ENCODE assay signal across 9 cellular contexts in genomic region chr1:88736633-88737248, GRCh38. TPM values are rescaled to one million over a fixed set of nuclear protein-coding genes. Genes with fewer than 3 reads are reported as not detected.
DNase-seq lines count a peak whose midpoint lies in the region; TF ChIP-seq lines count a peak whose summit lies in the region.
"Had no signal": no experiment of that assay in that cellular context is flagged by ENCODE, and none has a peak within 500 bp of the region (broad histone marks: within the 10 kb centered on the region; RNA-seq: fewer than 3 reads in every experiment).

No MANE protein-coding gene starts in this region.

- peak in 1 of 2 donors; percentile 68 for DNase-seq in cardiac muscle cell (ENCODE audit: low read depth in 1 of 2, low spot score in 1 of 2)
- DNase-seq in cardiac septum (ENCODE audit: low spot score): no peak
- peak; percentile 32 to 53 for DNase-seq in dermis microvascular lymphatic vessel endothelial cell (ENCODE audit: low read depth in 2 of 2)
- peak; percentile 54 for DNase-seq in osteoblast (ENCODE audit: insufficient read length, low spot score, missing footprints)
- no peak for DNase-seq in NCI-H187 treated with DMSO at 0.1 percent for 48 hours (lab: John Stamatoyannopoulos, UW)
- DNase-seq in nephron progenitor cell: no peak
- no peak for DNase-seq in posterior vena cava (ENCODE audit: low spot score)

- H2AFZ ChIP-seq in OCI-LY1 (ENCODE audit: low read length): no peak overlapping the region
- no peak overlapping the region for H2AFZ ChIP-seq in osteoblast (ENCODE audit: low read length)

- intact Hi-C loops in cardiac septum (cut with DNase I): no loop called here
- intact Hi-C loops in posterior vena cava (cut with DNase I): no loop called here

- H3K4me3 Mint-ChIP-seq in nephron progenitor cell: no peak overlapping the region
- H3K4me3 Mint-ChIP-seq: central memory CD8-positive, alpha-beta T cell had no signal

- TF ChIP-seq CTCF in cardiac muscle cell (IDR thresholded peaks at IDR 0.05; ENCODE audit: low read depth, low read length) (peak; percentile 77), OCI-LY1 (IDR thresholded peaks at IDR 0.05; ENCODE audit: low read length) (peak; percentile 66), osteoblast (IDR thresholded peaks at IDR 0.05; ENCODE audit: extremely low read depth, low read depth, low read length) (peak; percentile 87), nephron progenitor cell (IDR thresholded peaks at IDR 0.05) (no peak)

- H3K4me1 Mint-ChIP-seq in nephron progenitor cell: no peaks in the 10 kb centered on the region

- H3K79me2 ChIP-seq in OCI-LY1 (ENCODE audit: insufficient read depth, low read length): peaks cover 56% of the 10 kb centered on the region
- H3K79me2 ChIP-seq in osteoblast (ENCODE audit: insufficient read depth, low read length): peaks cover 82% of the 10 kb centered on the region

- no peaks in the 10 kb centered on the region for H3F3A ChIP-seq in OCI-LY1 (ENCODE audit: insufficient read depth, low read length)

- H3K36me3 ChIP-seq in cardiac muscle cell: no peaks in the 10 kb centered on the region
- peaks cover 8% of the 10 kb centered on the region; the same call in 1 of the 2 replicates for H3K36me3 ChIP-seq in OCI-LY1 (ENCODE audit: insufficient read depth, low read length)
- no peaks in the 10 kb centered on the region for H3K36me3 ChIP-seq in osteoblast (ENCODE audit: insufficient read depth, low read length)

- H3K4me3 ChIP-seq in cardiac muscle cell (no peak overlapping the region), OCI-LY1 (ENCODE audit: low read depth, low read length, poor library complexity, severe bottlenecking) (no peak overlapping the region), osteoblast (ENCODE audit: insufficient read depth, low read length) (no peak overlapping the region)

- H3K9me3 ChIP-seq in cardiac muscle cell (ENCODE audit: low read depth) (no peaks in the 10 kb centered on the region), OCI-LY1 (ENCODE audit: low read length) (0 out of 2 replicates have a peak, but pooled peaks cover 15% of the 10 kb centered on the region), osteoblast (ENCODE audit: low read depth, low read length) (no peaks in the 10 kb centered on the region)

- H3K4me1 ChIP-seq in cardiac muscle cell (ENCODE audit: low read depth): peaks cover 8% of the 10 kb centered on the region
- no peaks in the 10 kb centered on the region for H3K4me1 ChIP-seq in OCI-LY1 (ENCODE audit: insufficient read depth, low read length, severe bottlenecking)
- peaks cover 15% of the 10 kb centered on the region for H3K4me1 ChIP-seq in osteoblast (ENCODE audit: insufficient read depth, low read length)

- H3K9me3 Mint-ChIP-seq in nephron progenitor cell: peaks cover 55% of the 10 kb centered on the region

- H3K27ac Mint-ChIP-seq in nephron progenitor cell: no peak overlapping the region

- no peaks in the 10 kb centered on the region for H3K9me2 ChIP-seq in OCI-LY1 (ENCODE audit: low read depth, low read length)

- H3K4me2 ChIP-seq in OCI-LY1 (ENCODE audit: low read length): no peak overlapping the region
- H3K4me2 ChIP-seq in osteoblast (ENCODE audit: insufficient read depth, low read length): no peak overlapping the region

- no peak overlapping the region for H3K9ac ChIP-seq in OCI-LY1 (ENCODE audit: low read length)

- H4K20me1 ChIP-seq in OCI-LY1 (ENCODE audit: insufficient read depth, low read length): no peaks in the 10 kb centered on the region
- peaks cover 27% of the 10 kb centered on the region for H4K20me1 ChIP-seq in osteoblast (ENCODE audit: insufficient read depth, low read length)

- H3K27ac ChIP-seq in cardiac muscle cell (no peak overlapping the region), OCI-LY1 (ENCODE audit: low read depth, low read length, poor library complexity, severe bottlenecking) (no peak overlapping the region), osteoblast (ENCODE audit: low read depth, low read length) (no peak overlapping the region)

- H3K27me3 ChIP-seq in cardiac muscle cell: no peaks in the 10 kb centered on the region
- no peaks in the 10 kb centered on the region for H3K27me3 ChIP-seq in OCI-LY1 (ENCODE audit: insufficient read depth, low read length)
- no peaks in the 10 kb centered on the region for H3K27me3 ChIP-seq in osteoblast (ENCODE audit: insufficient read depth, low read length)

- no peaks in the 10 kb centered on the region for H3K27me3 Mint-ChIP-seq in nephron progenitor cell (ENCODE audit: low read depth, poor library complexity)
- H3K27me3 Mint-ChIP-seq: central memory CD8-positive, alpha-beta T cell had no signal

- peaks cover 78% of the 10 kb centered on the region for H3K36me3 Mint-ChIP-seq in nephron progenitor cell (ENCODE audit: low read depth)

RNA-seq across cellular contexts. Expression of gene PKN2, which starts 52.7 kb away (rescaled TPM):
- total RNA-seq in cardiac muscle cell (18.4 and 27.6 TPM in 2 replicates), cardiac septum (27.0 TPM), dermis microvascular lymphatic vessel endothelial cell (18.2 and 18.4 TPM in 2 replicates), osteoblast (41.5 and 43.4 TPM in 2 replicates), posterior vena cava (10 to 100 TPM; 31.3 to 37.4 TPM)
- polyA plus RNA-seq in cardiac muscle cell: 22.5 and 25.8 TPM in 2 replicates

Comparison
In these comparisons a context has a peak if more than half of its experiments do, and no peak if none do; other contexts are left out.
1. DNase-seq: peak in dermis microvascular lymphatic vessel endothelial cell (2 of 2) and osteoblast (single experiment); none in cardiac septum (single experiment), NCI-H187 treated with DMSO at 0.1 percent for 48 hours (single experiment), nephron progenitor cell (single experiment) and posterior vena cava (single experiment).